Comparison of ENCODE assay signal across 8 cellular contexts in the genomic region with DNA sequence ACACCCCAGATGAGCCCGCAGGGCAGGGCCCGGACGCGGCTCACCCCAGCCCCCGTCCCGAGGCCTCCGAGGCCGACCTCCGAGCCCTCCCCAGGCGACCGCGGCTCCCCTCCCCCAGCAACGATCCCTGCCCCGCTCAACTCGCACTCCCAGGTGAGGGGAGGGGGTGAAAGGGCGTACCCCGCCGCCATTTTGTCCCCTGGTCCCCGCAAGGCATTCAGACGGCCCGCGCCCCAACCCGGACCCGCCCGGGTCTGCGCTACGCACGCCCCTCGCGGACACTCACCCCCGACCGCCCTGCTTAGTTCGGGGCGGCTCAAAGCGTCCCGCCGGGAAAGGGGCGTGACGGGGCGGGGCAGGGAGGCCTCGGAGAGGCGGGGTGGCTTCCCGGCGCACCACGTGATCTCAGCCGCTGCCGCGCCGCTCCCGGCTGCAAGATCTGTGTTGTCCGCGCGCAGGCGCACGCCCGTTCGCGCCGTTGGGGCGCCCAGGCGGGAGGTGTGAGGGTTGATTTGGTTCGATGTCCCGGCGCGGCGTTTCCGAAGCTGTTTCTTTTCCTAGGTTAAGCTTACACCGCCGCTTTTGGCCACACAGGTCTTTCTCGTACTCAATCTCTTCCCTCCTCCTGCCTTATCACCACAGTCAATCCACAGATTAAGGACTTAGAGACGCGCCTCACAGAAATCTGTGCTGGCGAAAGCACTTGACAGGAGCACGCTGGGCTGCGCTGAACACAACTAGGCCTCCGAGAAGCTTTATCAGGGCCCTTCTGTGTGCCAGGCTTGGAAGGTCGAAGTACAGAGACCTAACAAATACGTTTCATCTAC. TPM values are rescaled to one million over a fixed set of nuclear protein-coding genes. Genes with fewer than 3 reads are reported as not detected.
A peak's percentile ranks its signal among the peaks of the same experiment; 100 is the strongest.
DNase-seq lines count a peak whose midpoint lies in the region; ATAC-seq and TF ChIP-seq lines count a peak whose summit lies in the region.

A gene with protein sequence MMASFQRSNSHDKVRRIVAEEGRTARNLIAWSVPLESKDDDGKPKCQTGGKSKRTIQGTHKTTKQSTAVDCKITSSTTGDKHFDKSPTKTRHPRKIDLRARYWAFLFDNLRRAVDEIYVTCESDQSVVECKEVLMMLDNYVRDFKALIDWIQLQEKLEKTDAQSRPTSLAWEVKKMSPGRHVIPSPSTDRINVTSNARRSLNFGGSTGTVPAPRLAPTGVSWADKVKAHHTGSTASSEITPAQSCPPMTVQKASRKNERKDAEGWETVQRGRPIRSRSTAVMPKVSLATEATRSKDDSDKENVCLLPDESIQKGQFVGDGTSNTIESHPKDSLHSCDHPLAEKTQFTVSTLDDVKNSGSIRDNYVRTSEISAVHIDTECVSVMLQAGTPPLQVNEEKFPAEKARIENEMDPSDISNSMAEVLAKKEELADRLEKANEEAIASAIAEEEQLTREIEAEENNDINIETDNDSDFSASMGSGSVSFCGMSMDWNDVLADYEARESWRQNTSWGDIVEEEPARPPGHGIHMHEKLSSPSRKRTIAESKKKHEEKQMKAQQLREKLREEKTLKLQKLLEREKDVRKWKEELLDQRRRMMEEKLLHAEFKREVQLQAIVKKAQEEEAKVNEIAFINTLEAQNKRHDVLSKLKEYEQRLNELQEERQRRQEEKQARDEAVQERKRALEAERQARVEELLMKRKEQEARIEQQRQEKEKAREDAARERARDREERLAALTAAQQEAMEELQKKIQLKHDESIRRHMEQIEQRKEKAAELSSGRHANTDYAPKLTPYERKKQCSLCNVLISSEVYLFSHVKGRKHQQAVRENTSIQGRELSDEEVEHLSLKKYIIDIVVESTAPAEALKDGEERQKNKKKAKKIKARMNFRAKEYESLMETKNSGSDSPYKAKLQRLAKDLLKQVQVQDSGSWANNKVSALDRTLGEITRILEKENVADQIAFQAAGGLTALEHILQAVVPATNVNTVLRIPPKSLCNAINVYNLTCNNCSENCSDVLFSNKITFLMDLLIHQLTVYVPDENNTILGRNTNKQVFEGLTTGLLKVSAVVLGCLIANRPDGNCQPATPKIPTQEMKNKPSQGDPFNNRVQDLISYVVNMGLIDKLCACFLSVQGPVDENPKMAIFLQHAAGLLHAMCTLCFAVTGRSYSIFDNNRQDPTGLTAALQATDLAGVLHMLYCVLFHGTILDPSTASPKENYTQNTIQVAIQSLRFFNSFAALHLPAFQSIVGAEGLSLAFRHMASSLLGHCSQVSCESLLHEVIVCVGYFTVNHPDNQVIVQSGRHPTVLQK (N-terminal part only) (minus strand): TSS at position 328 of the 827 bp plus-strand sequence. CDS start 21,523 bp downstream, outside the sequence.

- no peak for TF ChIP-seq CTCF in AG09319 (IDR thresholded peaks at IDR 0.05; ENCODE audit: low read depth, low read length)
- TF ChIP-seq CTCF in kidney epithelial cell (IDR thresholded peaks at IDR 0.05; ENCODE audit: insufficient read depth, low read length, poor library complexity, severe bottlenecking): no peak

- no peaks in the 10 kb centered on the region for H3K27me3 ChIP-seq in kidney epithelial cell (ENCODE audit: control insufficient read depth, insufficient read depth, low read length)

- H3K36me3 ChIP-seq in kidney epithelial cell (ENCODE audit: control insufficient read depth, insufficient read depth, low read length): no peaks in the 10 kb centered on the region

- peak; percentile 51 for DNase-seq in AG09319 (ENCODE audit: extremely low read depth, low read depth)
- DNase-seq in NCI-H460 (ENCODE audit: extremely low read depth, low read depth): peak; percentile 72
- peak; percentile 85 for DNase-seq in activated CD4-positive, alpha-beta T cell treated with anti-CD3 and anti-CD28 coated beads for 1 hour
- DNase-seq in cerebellum (ENCODE audit: low spot score): peak; percentile 95
- peak; percentile 42 for DNase-seq in kidney epithelial cell (ENCODE audit: low read depth)
- peak; percentile 96 for DNase-seq in stimulated activated CD4-positive, alpha-beta T cell treated with anti-CD3 and anti-CD28 coated beads, Interleukin-15, amount 100 ng/mL, for 24 hours

- H3K4me3 ChIP-seq in kidney epithelial cell (ENCODE audit: low read depth, low read length): peak within 1 kb of the TSS; percentile 88

- ATAC-seq in GM19025 (IDR thresholded peaks at IDR 0.05; ENCODE audit: low read depth, unreplicated experiment) (peak; percentile 89), HG03342 (IDR thresholded peaks at IDR 0.05; ENCODE audit: unreplicated experiment) (peak; percentile 83)

RNA-seq across cellular contexts. Expression of the gene that starts here (rescaled TPM):
- total RNA-seq in NCI-H460 (2014; rRNA removed; shearing (Covaris generic)): 5.6 and 8.8 TPM in 2 replicates
- polyA plus RNA-seq in NCI-H460 (2014; cell fraction: nucleus; rRNA removed): 6.8 and 8.6 TPM in 2 replicates
- total RNA-seq in cerebellum (53.3 TPM), kidney epithelial cell (6.4 and 20.8 TPM in 2 replicates)

Comparison
In these comparisons a context has a peak if more than half of its experiments do, and no peak if none do; other contexts are left out.
1. Peak in every context shown above with its lines: DNase-seq, ATAC-seq and H3K4me3 ChIP-seq.
2. DNase-seq: peak in every context shown above with its lines; median percentile 96 in stimulated activated CD4-positive, alpha-beta T cell treated with anti-CD3 and anti-CD28 coated beads, Interleukin-15, amount 100 ng/mL, for 24 hours; 95 in cerebellum; 85 in activated CD4-positive, alpha-beta T cell treated with anti-CD3 and anti-CD28 coated beads for 1 hour; 72 in NCI-H460; 51 in AG09319; 42 in kidney epithelial cell.